ENCODE assay signal across 3 cellular contexts in the genomic region with DNA sequence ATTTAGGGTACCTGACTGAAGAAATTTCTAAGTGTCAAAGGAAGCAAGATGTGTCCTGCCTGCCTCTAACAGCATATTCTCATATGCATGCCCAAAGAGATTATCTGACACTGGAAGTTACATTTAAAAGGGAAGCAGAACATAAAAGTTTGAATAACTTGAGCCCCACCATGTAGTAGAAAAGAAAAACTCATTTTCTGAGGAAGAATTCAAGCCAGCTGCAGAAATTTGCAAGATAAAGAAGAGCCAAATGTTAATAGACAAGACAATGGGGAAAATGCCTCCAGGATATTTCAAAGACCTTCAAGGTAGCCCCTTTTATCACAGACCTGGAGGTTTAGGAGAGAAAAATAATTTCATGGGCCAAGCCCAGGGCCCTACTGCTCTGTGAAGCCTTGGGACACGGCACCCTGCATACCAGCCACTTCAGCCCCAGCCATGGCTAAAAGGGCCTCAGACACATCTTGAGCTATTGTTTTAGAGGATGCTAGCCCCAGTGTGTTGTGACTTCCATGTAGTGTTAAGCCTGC.
TF ChIP-seq lines count a peak whose summit lies in the region.

No MANE protein-coding gene starts in this region.

TF ChIP-seq in liver, 16 proteins besides CTCF, POLR2A, EP300 and RAD21:
- TF ChIP-seq MAX (IDR thresholded peaks at IDR 0.05) = no peak
- TF ChIP-seq JUND (IDR thresholded peaks at IDR 0.05) = no peak
- no peak for TF ChIP-seq HNF4A (conservative IDR thresholded peaks at IDR 0.05)
- TF ChIP-seq, protein P1, sequence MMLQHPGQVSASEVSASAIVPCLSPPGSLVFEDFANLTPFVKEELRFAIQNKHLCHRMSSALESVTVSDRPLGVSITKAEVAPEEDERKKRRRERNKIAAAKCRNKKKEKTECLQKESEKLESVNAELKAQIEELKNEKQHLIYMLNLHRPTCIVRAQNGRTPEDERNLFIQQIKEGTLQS (IDR thresholded peaks at IDR 0.05) = no peak
- TF ChIP-seq SP1 (IDR thresholded peaks at IDR 0.05) = no peak
- TF ChIP-seq FOXA1 (IDR thresholded peaks at IDR 0.05) = no peak
- TF ChIP-seq, protein P2, sequence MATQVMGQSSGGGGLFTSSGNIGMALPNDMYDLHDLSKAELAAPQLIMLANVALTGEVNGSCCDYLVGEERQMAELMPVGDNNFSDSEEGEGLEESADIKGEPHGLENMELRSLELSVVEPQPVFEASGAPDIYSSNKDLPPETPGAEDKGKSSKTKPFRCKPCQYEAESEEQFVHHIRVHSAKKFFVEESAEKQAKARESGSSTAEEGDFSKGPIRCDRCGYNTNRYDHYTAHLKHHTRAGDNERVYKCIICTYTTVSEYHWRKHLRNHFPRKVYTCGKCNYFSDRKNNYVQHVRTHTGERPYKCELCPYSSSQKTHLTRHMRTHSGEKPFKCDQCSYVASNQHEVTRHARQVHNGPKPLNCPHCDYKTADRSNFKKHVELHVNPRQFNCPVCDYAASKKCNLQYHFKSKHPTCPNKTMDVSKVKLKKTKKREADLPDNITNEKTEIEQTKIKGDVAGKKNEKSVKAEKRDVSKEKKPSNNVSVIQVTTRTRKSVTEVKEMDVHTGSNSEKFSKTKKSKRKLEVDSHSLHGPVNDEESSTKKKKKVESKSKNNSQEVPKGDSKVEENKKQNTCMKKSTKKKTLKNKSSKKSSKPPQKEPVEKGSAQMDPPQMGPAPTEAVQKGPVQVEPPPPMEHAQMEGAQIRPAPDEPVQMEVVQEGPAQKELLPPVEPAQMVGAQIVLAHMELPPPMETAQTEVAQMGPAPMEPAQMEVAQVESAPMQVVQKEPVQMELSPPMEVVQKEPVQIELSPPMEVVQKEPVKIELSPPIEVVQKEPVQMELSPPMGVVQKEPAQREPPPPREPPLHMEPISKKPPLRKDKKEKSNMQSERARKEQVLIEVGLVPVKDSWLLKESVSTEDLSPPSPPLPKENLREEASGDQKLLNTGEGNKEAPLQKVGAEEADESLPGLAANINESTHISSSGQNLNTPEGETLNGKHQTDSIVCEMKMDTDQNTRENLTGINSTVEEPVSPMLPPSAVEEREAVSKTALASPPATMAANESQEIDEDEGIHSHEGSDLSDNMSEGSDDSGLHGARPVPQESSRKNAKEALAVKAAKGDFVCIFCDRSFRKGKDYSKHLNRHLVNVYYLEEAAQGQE (IDR thresholded peaks at IDR 0.05) = no peak
- TF ChIP-seq GABPA (IDR thresholded peaks at IDR 0.05 in 1 of 2, conservative IDR thresholded peaks at IDR 0.05 in 1 of 2) = no peak

TF ChIP-seq in HepG2, 621 proteins besides CTCF, POLR2A, EP300 and RAD21:
- no peak for TF ChIP-seq MLX (CRISPR knock-in tag; IDR thresholded peaks at IDR 0.05)
- TF ChIP-seq ZNF678 (CRISPR knock-in tag; IDR thresholded peaks at IDR 0.05) = no peak
- TF ChIP-seq ZNF670 (CRISPR knock-in tag; IDR thresholded peaks at IDR 0.05; ENCODE audit: borderline replicate concordance) = no peak
- no peak for TF ChIP-seq ZNF235 (CRISPR knock-in tag; IDR thresholded peaks at IDR 0.05; ENCODE audit: borderline replicate concordance)
- no peak for TF ChIP-seq FLYWCH1 (CRISPR knock-in tag; IDR thresholded peaks at IDR 0.05)
- TF ChIP-seq ZC3H13 (CRISPR knock-in tag; IDR thresholded peaks at IDR 0.05) = no peak
- TF ChIP-seq ZFP41 (CRISPR knock-in tag; IDR thresholded peaks at IDR 0.05; ENCODE audit: borderline replicate concordance) = no peak

TF ChIP-seq in HEK293T, 16 proteins besides CTCF, POLR2A, EP300 and RAD21:
- TF ChIP-seq ELF4 (IDR thresholded peaks at IDR 0.05) (no peak), FOXM1 (IDR thresholded peaks at IDR 0.05; ENCODE audit: borderline replicate concordance) (no peak), FOXK2 (IDR thresholded peaks at IDR 0.05) (no peak), FOXA1 (IDR thresholded peaks at IDR 0.05) (no peak), ZNF384 (IDR thresholded peaks at IDR 0.05) (no peak), SUZ12 (IDR thresholded peaks at IDR 0.05) (no peak), SP1 (IDR thresholded peaks at IDR 0.05) (no peak), BHLHE40 (IDR thresholded peaks at IDR 0.05; ENCODE audit: borderline replicate concordance) (no peak), ARNT (IDR thresholded peaks at IDR 0.05) (no peak), TARDBP (IDR thresholded peaks at IDR 0.05) (no peak), CTBP1 (IDR thresholded peaks at IDR 0.05; ENCODE audit: borderline replicate concordance) (no peak), HDGF (IDR thresholded peaks at IDR 0.05; ENCODE audit: borderline replicate concordance) (no peak), L3MBTL2 (conservative IDR thresholded peaks at IDR 0.05) (no peak), NFRKB (IDR thresholded peaks at IDR 0.05) (no peak), LEF1 (IDR thresholded peaks at IDR 0.05; ENCODE audit: borderline replicate concordance) (no peak)
- TF ChIP-seq, protein P3, sequence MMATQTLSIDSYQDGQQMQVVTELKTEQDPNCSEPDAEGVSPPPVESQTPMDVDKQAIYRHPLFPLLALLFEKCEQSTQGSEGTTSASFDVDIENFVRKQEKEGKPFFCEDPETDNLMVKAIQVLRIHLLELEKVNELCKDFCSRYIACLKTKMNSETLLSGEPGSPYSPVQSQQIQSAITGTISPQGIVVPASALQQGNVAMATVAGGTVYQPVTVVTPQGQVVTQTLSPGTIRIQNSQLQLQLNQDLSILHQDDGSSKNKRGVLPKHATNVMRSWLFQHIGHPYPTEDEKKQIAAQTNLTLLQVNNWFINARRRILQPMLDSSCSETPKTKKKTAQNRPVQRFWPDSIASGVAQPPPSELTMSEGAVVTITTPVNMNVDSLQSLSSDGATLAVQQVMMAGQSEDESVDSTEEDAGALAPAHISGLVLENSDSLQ (IDR thresholded peaks at IDR 0.05) = no peak
